ENCODE assay signal across 9 cellular contexts in the genomic region with DNA sequence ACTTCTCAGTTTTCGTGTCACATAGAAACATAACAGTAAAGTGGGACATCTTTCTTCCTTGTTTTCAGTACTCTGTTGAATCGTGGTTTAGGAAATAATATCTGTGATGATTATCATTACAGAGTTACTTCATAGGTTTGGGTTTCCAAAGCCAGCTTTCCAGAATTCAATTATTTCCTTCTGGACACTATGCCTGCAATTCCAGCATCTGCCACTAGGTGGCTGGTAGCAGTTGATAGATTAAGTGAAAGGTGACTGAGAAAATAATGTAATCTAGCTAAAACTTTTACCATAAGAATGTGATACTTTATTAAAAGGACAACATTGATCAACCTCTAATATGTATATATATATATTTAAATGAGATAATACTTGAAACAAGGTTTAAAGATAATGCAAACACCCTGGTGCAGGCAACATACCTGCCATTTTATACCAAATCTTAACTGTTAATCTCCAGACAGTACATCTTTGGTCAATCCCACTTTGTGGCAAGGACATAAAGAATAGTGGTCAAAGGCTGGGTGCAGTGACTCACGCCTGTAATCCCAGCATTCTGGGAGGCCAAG.
DNase-seq lines count a peak whose midpoint lies in the region; ATAC-seq, FAIRE-seq and TF ChIP-seq lines count a peak whose summit lies in the region.
"Had no signal": no experiment of that assay in that cellular context is flagged by ENCODE, and none has a peak within 500 bp of the region (broad histone marks: within the 10 kb centered on the region; RNA-seq: fewer than 3 reads in every experiment).

No MANE protein-coding gene starts in this region.

- H3K9ac ChIP-seq in astrocyte (ENCODE audit: low read length), result no peak overlapping the region

- no peak for ATAC-seq in natural killer cell treated with Interleukin-12 subunit alpha and Interleukin-12 subunit beta and Interleukin-15 and Interleukin-18, amount 100 ng/mL, for 72 hours
- no peak for ATAC-seq in HG02885 (IDR thresholded peaks at IDR 0.05; ENCODE audit: poor library complexity, unreplicated experiment)
- ATAC-seq: left colon had no signal

- H3K36me3 Mint-ChIP-seq in CD14-positive monocyte (peaks cover 0 to 3% of the 10 kb centered on the region in 2 donors), astrocyte (ENCODE audit: low read depth, unreplicated experiment) (peaks cover 5% of the 10 kb centered on the region)
- H3K36me3 Mint-ChIP-seq in natural killer cell treated with Interleukin-12 subunit alpha and Interleukin-12 subunit beta and Interleukin-15 and Interleukin-18, amount 100 ng/mL, for 72 hours, result no peaks in the 10 kb centered on the region

- H3K27me3 Mint-ChIP-seq in CD14-positive monocyte (ENCODE audit: low read depth in 3 of 3) (peaks cover 0 to 13% (median 6%) of the 10 kb centered on the region in 3 donors), astrocyte (ENCODE audit: low read depth, unreplicated experiment) (no peaks in the 10 kb centered on the region)
- no peaks in the 10 kb centered on the region for H3K27me3 Mint-ChIP-seq in natural killer cell treated with Interleukin-12 subunit alpha and Interleukin-12 subunit beta and Interleukin-15 and Interleukin-18, amount 100 ng/mL, for 72 hours

- no peak for DNase-seq in CD14-positive monocyte (ENCODE audit: low spot score)
- DNase-seq in HL-60 (ENCODE audit: low read depth in 1 of 2, low spot score in 1 of 2), result peak in 1 of 2 experiments; percentile 29
- DNase-seq in astrocyte (ENCODE audit: low read depth), result no peak
- DNase-seq in natural killer cell treated with Interleukin-12 subunit alpha and Interleukin-12 subunit beta and Interleukin-15 and Interleukin-18, amount 100 ng/mL, for 72 hours (ENCODE audit: low spot score), result peak; percentile 59
- DNase-seq in UCSD-AML1 (lab: John Stamatoyannopoulos, UW; ENCODE audit: unreplicated experiment), result no peak
- DNase-seq in NCI-H2196 treated with DMSO at 0.1 percent for 48 hours (lab: John Stamatoyannopoulos, UW; ENCODE audit: unreplicated experiment), result no peak
- no peak for DNase-seq in mucosa of gallbladder (ENCODE audit: low spot score)

- no peaks in the 10 kb centered on the region for H3K27me3 ChIP-seq in HL-60 (ENCODE audit: insufficient read depth, poor library complexity, severe bottlenecking)
- H3K27me3 ChIP-seq in astrocyte (ENCODE audit: insufficient read depth, low read length), result no peaks in the 10 kb centered on the region

- H3K27ac Mint-ChIP-seq in CD14-positive monocyte (no peak overlapping the region), astrocyte (ENCODE audit: unreplicated experiment) (no peak overlapping the region)
- no peak overlapping the region for H3K27ac Mint-ChIP-seq in natural killer cell treated with Interleukin-12 subunit alpha and Interleukin-12 subunit beta and Interleukin-15 and Interleukin-18, amount 100 ng/mL, for 72 hours

- H3K36me3 ChIP-seq in astrocyte (ENCODE audit: insufficient read depth, low read length), result no peaks in the 10 kb centered on the region

- H3K27ac ChIP-seq in HL-60 (replicated peaks) (no peak overlapping the region), astrocyte (ENCODE audit: low read depth, low read length) (no peak overlapping the region)

- peaks cover 14% of the 10 kb centered on the region for H3K4me1 ChIP-seq in astrocyte (ENCODE audit: insufficient read depth, low read length)

- H3K79me2 ChIP-seq in astrocyte (ENCODE audit: insufficient read depth, low read length), result peaks cover 3% of the 10 kb centered on the region

- H3K9me3 Mint-ChIP-seq in CD14-positive monocyte, result peaks cover 0 to 9% (median 3%) of the 10 kb centered on the region in 7 donors
- peaks cover 2% of the 10 kb centered on the region for H3K9me3 Mint-ChIP-seq in astrocyte (ENCODE audit: unreplicated experiment)
- no peaks in the 10 kb centered on the region for H3K9me3 Mint-ChIP-seq in natural killer cell treated with Interleukin-12 subunit alpha and Interleukin-12 subunit beta and Interleukin-15 and Interleukin-18, amount 100 ng/mL, for 72 hours

- intact Hi-C loops in CD14-positive monocyte (cut with micrococcal nuclease), result no loop called here

- H2AFZ ChIP-seq in astrocyte (ENCODE audit: low read depth, low read length), result no peak overlapping the region

- H3K4me1 Mint-ChIP-seq in CD14-positive monocyte (peaks cover 17% of the 10 kb centered on the region), astrocyte (ENCODE audit: low read depth, unreplicated experiment) (peaks cover 22% of the 10 kb centered on the region)
- H3K4me1 Mint-ChIP-seq in natural killer cell treated with Interleukin-12 subunit alpha and Interleukin-12 subunit beta and Interleukin-15 and Interleukin-18, amount 100 ng/mL, for 72 hours (ENCODE audit: low read depth in 2 of 2), result peaks cover 7 to 11% of the 10 kb centered on the region in 2 donors

- TF ChIP-seq CTCF in CD14-positive monocyte (IDR thresholded peaks at IDR 0.05) (peak; percentile 94), HL-60 (IDR thresholded peaks at IDR 0.05; ENCODE audit: insufficient read depth, low read length) (peak; percentile 88), astrocyte (IDR thresholded peaks at IDR 0.05; ENCODE audit: insufficient read depth, low read depth, low read length) (peak; percentile 77)

- H3K4me2 ChIP-seq in astrocyte (ENCODE audit: low read length), result no peak overlapping the region

- FAIRE-seq in astrocyte (lab: Jason Lieb, UNC), result no peak

- H4K20me1 ChIP-seq in astrocyte (ENCODE audit: insufficient read depth, low read length), result no peaks in the 10 kb centered on the region

- no peak overlapping the region for H3K4me3 Mint-ChIP-seq in CD14-positive monocyte
- no peak overlapping the region for H3K4me3 Mint-ChIP-seq in astrocyte (ENCODE audit: unreplicated experiment)
- no peak overlapping the region for H3K4me3 Mint-ChIP-seq in natural killer cell treated with Interleukin-12 subunit alpha and Interleukin-12 subunit beta and Interleukin-15 and Interleukin-18, amount 100 ng/mL, for 72 hours

- H3K4me3 ChIP-seq in HL-60 (replicated peaks; ENCODE audit: insufficient read depth, low read length) (no peak overlapping the region), astrocyte (ENCODE audit: insufficient read depth, low read depth, low read length) (no peak overlapping the region)

- H3K9me3 ChIP-seq in astrocyte (ENCODE audit: insufficient read depth, low read depth, low read length), result no peaks in the 10 kb centered on the region
